ENCODE assay signal across 1 cellular context in genomic region chr3:31433679-31433992, GRCh38.
TF ChIP-seq lines count a peak whose summit lies in the region.

No MANE protein-coding gene starts in this region.

TF ChIP-seq in HepG2, 621 proteins besides CTCF, POLR2A, EP300 and RAD21 (continued from another document):
- no peak for TF ChIP-seq HMGXB3 (CRISPR knock-in tag; IDR thresholded peaks at IDR 0.05; ENCODE audit: borderline replicate concordance)
- TF ChIP-seq ZSCAN29 (CRISPR knock-in tag; conservative IDR thresholded peaks at IDR 0.05): no peak
- no peak for TF ChIP-seq FOXC1 (CRISPR knock-in tag; IDR thresholded peaks at IDR 0.05; ENCODE audit: borderline replicate concordance)
- no peak for TF ChIP-seq ZSCAN22 (CRISPR knock-in tag; IDR thresholded peaks at IDR 0.05)
- no peak for TF ChIP-seq GABPB1 (CRISPR knock-in tag; IDR thresholded peaks at IDR 0.05)
- no peak for TF ChIP-seq ATF1 (CRISPR knock-in tag; IDR thresholded peaks at IDR 0.05)
- no peak for TF ChIP-seq ZNF432 (CRISPR knock-in tag; IDR thresholded peaks at IDR 0.05; ENCODE audit: borderline replicate concordance)
TF ChIP-seq in HepG2: peak in this region for 0.
